In genomic region chr5:123874600-123875201, GRCh38 we compare ENCODE assay signal across 10 cellular contexts.
A peak's percentile ranks its signal among the peaks of the same experiment; 100 is the strongest.
DNase-seq lines count a peak whose midpoint lies in the region; ATAC-seq, FAIRE-seq and TF ChIP-seq lines count a peak whose summit lies in the region.
"Had no signal": no experiment of that assay in that cellular context is flagged by ENCODE, and none has a peak within 500 bp of the region (broad histone marks: within the 10 kb centered on the region; RNA-seq: fewer than 3 reads in every experiment).

No MANE protein-coding gene starts in this region.

- H3K27ac ChIP-seq in H9 (ENCODE audit: insufficient read length, low read depth, low read length) (peak overlapping the region; percentile 92), pancreas (peak overlapping the region in 2 of 4 donors; percentile 54 to 62)

- FAIRE-seq in pancreas (lab: Jason Lieb, UNC), result no peak

- H3K27me3 ChIP-seq in H9 (ENCODE audit: insufficient read depth, low read length) (no peaks in the 10 kb centered on the region; the same call in 1 of the 2 replicates), pancreas (no peaks in the 10 kb centered on the region)
- H3K27me3 ChIP-seq: esophagus squamous epithelium had no signal

- TF ChIP-seq CTCF in H9 (conservative IDR thresholded peaks at IDR 0.05), result no peak
- no peak for TF ChIP-seq CTCF in pancreas (IDR thresholded peaks at IDR 0.05)
- TF ChIP-seq CTCF in GM13976 (IDR thresholded peaks at IDR 0.05; ENCODE audit: borderline replicate concordance, control extremely low read depth, extremely low read depth, insufficient read depth, missing control alignments), result no peak

- H3K4me3 ChIP-seq in pancreas, result no peak overlapping the region
- H3K4me3 ChIP-seq: esophagus squamous epithelium had no signal

- H4K20me1 ChIP-seq in H9 (ENCODE audit: control insufficient read depth, insufficient read depth, insufficient read length), result no peaks in the 10 kb centered on the region

- no peak overlapping the region for H3K9ac ChIP-seq in H9 (ENCODE audit: extremely low read depth, insufficient read length, low read length)

- H3K23ac ChIP-seq in H9 (ENCODE audit: insufficient read length, low read depth, low read length), result no peak overlapping the region

- peaks cover 57% of the 10 kb centered on the region in 2 experiments for H3K4me1 Mint-ChIP-seq in H9

- peaks cover 0 to 11% (median 7%) of the 10 kb centered on the region in 3 experiments; a peak in 2 of 7 replicates for H3K36me3 Mint-ChIP-seq in H9 (ENCODE audit: insufficient read depth in 1 of 3, low read depth in 3 of 3)

- H3K36me3 ChIP-seq in pancreas, result no peaks in the 10 kb centered on the region
- H3K36me3 ChIP-seq: esophagus squamous epithelium had no signal

- peak overlapping the region; percentile 60 for H3K4me2 ChIP-seq in H9 (ENCODE audit: insufficient read depth, insufficient read length, low read length)

- intact Hi-C loops in Right ventricle myocardium superior (cut with DNase I), result no loop called here
- intact Hi-C loops in pancreas (cut with DNase I), result no loop called here

- no peaks in the 10 kb centered on the region for H3K79me2 ChIP-seq in H9 (ENCODE audit: insufficient read depth, low read length)

- H4K91ac ChIP-seq in H9 (ENCODE audit: insufficient read length, low read depth, low read length), result no peak overlapping the region

- H2BK120ac ChIP-seq in H9 (ENCODE audit: low read depth, low read length, poor library complexity, severe bottlenecking), result no peak overlapping the region

- H3K4me3 Mint-ChIP-seq in H9, result peak overlapping the region; percentile 42 to 66; a peak in 4 of 5 replicates

- no peak overlapping the region for H2AFZ ChIP-seq in H9 (ENCODE audit: low read length)

- in situ Hi-C loops in GM13976 (cut with MboI; ENCODE audit: low sequenced_read_pairs, unreplicated experiment), result no loop called here

- peaks cover 3% of the 10 kb centered on the region for H3K23me2 ChIP-seq in H9 (ENCODE audit: insufficient read length, low read depth, low read length, poor library complexity, severe bottlenecking)

- no CpG with 5 or more reads among the region's 4 CpGs for WGBS in H9 (ENCODE audit: extremely low coverage, insufficient read length, low lambda C conversion rate)
- 18 to 19% methylated on average over 4 of the region's 4 CpGs for WGBS in pancreas, 2 donors

- H3K4me1 ChIP-seq in H9 (ENCODE audit: insufficient read depth, low read length) (peaks cover 15% of the 10 kb centered on the region), pancreas (peaks cover 8 to 19% (median 9%) of the 10 kb centered on the region in 3 donors)

- no peak overlapping the region for H2AK5ac ChIP-seq in H9 (ENCODE audit: insufficient read length, low read length)

- ATAC-seq in Right ventricle myocardium superior (ENCODE audit: poor library complexity) (peak; percentile 78), pancreas (peak; percentile 62 to 84 (median 76)), GM18502 (IDR thresholded peaks at IDR 0.05; ENCODE audit: poor library complexity, unreplicated experiment) (no peak), HG03135 (IDR thresholded peaks at IDR 0.05; ENCODE audit: unreplicated experiment) (no peak)

- peaks cover 0 to 2% of the 10 kb centered on the region in 2 experiments; a peak in 1 of 5 replicates for H3K9me3 Mint-ChIP-seq in H9

- H2BK5ac ChIP-seq in H9 (ENCODE audit: insufficient read length, low read length), result no peak overlapping the region

- H4K8ac ChIP-seq in H9 (replicated peaks; ENCODE audit: insufficient read length, low read depth, low read length), result no peak overlapping the region

- DNase-seq in H9 (no peak), SHP77 treated with DMSO at 0.1 percent for 48 hours (lab: John Stamatoyannopoulos, UW) (peak; percentile 39), Right ventricle myocardium superior (no peak), pancreas (no peak), erythroblast (lab: John Stamatoyannopoulos, UW) (no peak), GM13976 (ENCODE audit: low spot score) (no peak)
- DNase-seq: esophagus squamous epithelium, NCI-H187 treated with DMSO at 0.1 percent for 48 hours had no signal

- no peaks in the 10 kb centered on the region for H3K27me3 Mint-ChIP-seq in H9 (ENCODE audit: low read depth)

- H2BK20ac ChIP-seq in H9 (ENCODE audit: low read depth, low read length, poor library complexity, severe bottlenecking), result no peak overlapping the region

- no peak overlapping the region for H3K18ac ChIP-seq in H9 (ENCODE audit: insufficient read length, low read depth, low read length)

- no peak overlapping the region for H3K4ac ChIP-seq in H9 (ENCODE audit: low read depth, low read length)

- H3K14ac ChIP-seq in H9 (ENCODE audit: insufficient read depth, low read length), result no peak overlapping the region

- H3K27ac Mint-ChIP-seq in H9, result peak overlapping the region; percentile 94 to 100 (median 99)

- H3T11ph ChIP-seq in H9 (ENCODE audit: low read length), result no peak overlapping the region

- no peaks in the 10 kb centered on the region for H3K9me3 ChIP-seq in H9 (ENCODE audit: control insufficient read depth, low read depth, low read length)
- H3K9me3 ChIP-seq in pancreas, result no peaks in the 10 kb centered on the region
- H3K9me3 ChIP-seq: esophagus squamous epithelium had no signal

- no peak overlapping the region for H4K5ac ChIP-seq in H9 (ENCODE audit: insufficient read length, low read depth, low read length)

- H2BK12ac ChIP-seq in H9 (ENCODE audit: insufficient read length, low read depth, low read length), result no peak overlapping the region

- H3K56ac ChIP-seq in H9 (ENCODE audit: insufficient read length, low read depth, low read length), result no peak overlapping the region

- no peaks in the 10 kb centered on the region for H3K79me1 ChIP-seq in H9 (ENCODE audit: insufficient read depth, low read depth, low read length, poor library complexity, severe bottlenecking)

- TF ChIP-seq POLR2A in erythroblast (IDR thresholded peaks at IDR 0.05; ENCODE audit: low read length), result no peak

- no peak overlapping the region for H2BK15ac ChIP-seq in H9 (ENCODE audit: low read depth, low read length)

Comparison
In these comparisons a context has a peak if more than half of its experiments do, and no peak if none do; other contexts are left out.
1. ATAC-seq: peak in Right ventricle myocardium superior (single experiment) and pancreas (4 of 4); none in GM18502 (single experiment) and HG03135 (single experiment).